Comparison of ENCODE assay signal across 29 cellular contexts in genomic region chr1:67316180-67316902, GRCh38. TPM values are rescaled to one million over a fixed set of nuclear protein-coding genes. Genes with fewer than 3 reads are reported as not detected.
"Had no signal": no experiment of that assay in that cellular context is flagged by ENCODE, and none has a peak within 500 bp of the region (broad histone marks: within the 10 kb centered on the region; RNA-seq: fewer than 3 reads in every experiment).

No MANE protein-coding gene starts in this region.

- H3K4me1 ChIP-seq: ascending aorta, colonic mucosa, lower lobe of right lung, stomach, tibial artery, upper lobe of right lung had no signal

- H3K27ac ChIP-seq: ascending aorta, cardiac muscle cell, colonic mucosa, lower lobe of right lung, stomach, suprapubic skin, tibial artery, upper lobe of right lung had no signal

- H3K4me1 Mint-ChIP-seq: nephron had no signal

- H3K27ac Mint-ChIP-seq: activated CD4-positive, alpha-beta memory T cell treated with anti-CD3 and anti-CD28 coated beads for 36 hours; activated CD4-positive, alpha-beta T cell treated with anti-CD3 and anti-CD28 coated beads, Interleukin-2, amount 10 ng/mL, durations not matched to agents 24 days and 14 days; activated naive CD8-positive, alpha-beta T cell treated with anti-CD3 and anti-CD28 coated beads for 36 hours; brain; nephron; stimulated activated naive B cell treated with anti-CD40 and anti-IgM and Interleukin-4, amounts not matched to agents 10 μg/mL and 1 μg/mL and 100 μg/mL, for 72 hours had no signal

- H3K9me3 ChIP-seq: ascending aorta, colonic mucosa, lower lobe of right lung, stomach, suprapubic skin, tibial artery, upper lobe of right lung had no signal

- H3K9me3 Mint-ChIP-seq: activated CD4-positive, alpha-beta memory T cell treated with anti-CD3 and anti-CD28 coated beads for 36 hours; activated T-cell treated with anti-CD3 and anti-CD28 coated beads, Interleukin-2, amount 50 U/mL, for 24 hours; brain; nephron; stimulated activated naive B cell treated with anti-CD40 and anti-IgM and Interleukin-4, amounts not matched to agents 10 μg/mL and 1 μg/mL and 100 μg/mL, for 72 hours had no signal

- H3K27me3 ChIP-seq: ascending aorta, cardiac muscle cell, colonic mucosa, stomach, suprapubic skin, upper lobe of right lung had no signal

- H3K36me3 Mint-ChIP-seq: brain had no signal

- H3K4me3 Mint-ChIP-seq: activated CD4-positive, alpha-beta memory T cell treated with anti-CD3 and anti-CD28 coated beads for 36 hours; activated naive CD8-positive, alpha-beta T cell treated with anti-CD3 and anti-CD28 coated beads for 36 hours; activated T-cell treated with anti-CD3 and anti-CD28 coated beads, Interleukin-2, amount 50 U/mL, for 24 hours; brain; nephron; stimulated activated naive B cell treated with anti-CD40 and anti-IgM and Interleukin-4, amounts not matched to agents 10 μg/mL and 1 μg/mL and 100 μg/mL, for 72 hours had no signal

- H3K4me3 ChIP-seq: ascending aorta, cardiac muscle cell, colonic mucosa, lower lobe of right lung, stomach, suprapubic skin, tibial artery, upper lobe of right lung had no signal

- DNase-seq: activated CD4-positive, alpha-beta memory T cell treated with anti-CD3 and anti-CD28 coated beads for 36 hours; activated CD4-positive, alpha-beta T cell treated with anti-CD3 and anti-CD28 coated beads, Interleukin-2, amount 10 ng/mL, durations not matched to agents 24 days and 14 days; activated CD4-positive, CD25-positive, alpha-beta regulatory T cell treated with anti-CD3 and anti-CD28 coated beads, Interleukin-2, amount 50 U/mL, for 72 hours; activated CD8-positive, alpha-beta memory T cell treated with anti-CD3 and anti-CD28 coated beads, Interleukin-2, amount 50 U/mL, for 4 hours; activated naive CD4-positive, alpha-beta T cell treated with Interleukin-2 at 50 U/mL for 16 hours; activated naive CD8-positive, alpha-beta T cell treated with anti-CD3 and anti-CD28 coated beads for 36 hours; activated T-cell treated with anti-CD3 and anti-CD28 coated beads, Interleukin-2, amount 50 U/mL, for 24 hours; cerebellar nuclear complex; colonic mucosa; effector CD8-positive, alpha-beta T cell; head of caudate nucleus; hippocampal formation; lower lobe of right lung; mesenchymal stem cell; stimulated activated CD4-positive, alpha-beta T cell treated with anti-CD3 and anti-CD28 coated beads, Interleukin-15, amount 100 ng/mL, for 24 hours; stimulated activated CD4-positive, alpha-beta T cell treated with anti-CD3 and anti-CD28 coated beads, Interleukin-2, amount 100 ng/mL, for 24 hours; stimulated activated naive B cell treated with anti-CD40 and anti-IgM and Interleukin-4, amounts not matched to agents 10 μg/mL and 1 μg/mL and 100 μg/mL, for 72 hours; stomach; T-helper 2 cell; tibial artery; upper lobe of right lung had no signal

- H3K27me3 Mint-ChIP-seq: activated CD4-positive, alpha-beta memory T cell treated with anti-CD3 and anti-CD28 coated beads for 36 hours; activated CD4-positive, alpha-beta T cell treated with anti-CD3 and anti-CD28 coated beads, Interleukin-2, amount 10 ng/mL, durations not matched to agents 24 days and 14 days; activated T-cell treated with anti-CD3 and anti-CD28 coated beads, Interleukin-2, amount 50 U/mL, for 24 hours; stimulated activated naive B cell treated with anti-CD40 and anti-IgM and Interleukin-4, amounts not matched to agents 10 μg/mL and 1 μg/mL and 100 μg/mL, for 72 hours had no signal

- FAIRE-seq: endometrium had no signal

- H3K36me3 ChIP-seq: ascending aorta, cardiac muscle cell, colonic mucosa, lower lobe of right lung, stomach, suprapubic skin, tibial artery, upper lobe of right lung had no signal

RNA-seq across cellular contexts. Expression of gene IL12RB2, which starts 8.7 kb away (rescaled TPM):
- total RNA-seq: ascending aorta, cardiac muscle cell, dermis microvascular lymphatic vessel endothelial cell, osteocyte had no signal
